ENCODE assay signal across 5 cellular contexts in genomic region chr11:107466275-107466866, GRCh38. TPM values are rescaled to one million over a fixed set of nuclear protein-coding genes. Genes with fewer than 3 reads are reported as not detected.
DNase-seq lines count a peak whose midpoint lies in the region; ATAC-seq, FAIRE-seq and TF ChIP-seq lines count a peak whose summit lies in the region.
"Not testable (repeated sequence)": the region's sequence is repeated elsewhere in the genome, so short reads cannot be mapped to it uniquely, and the experiment has no call there.

No MANE protein-coding gene starts in this region.

- H3K4me1 Mint-ChIP-seq in activated CD4-positive, alpha-beta T cell treated with anti-CD3 and anti-CD28 coated beads, Interleukin-2, amount 10 ng/mL, durations not matched to agents 24 days and 14 days: not testable (repeated sequence)

- not testable (repeated sequence) for H3K9me3 ChIP-seq in HepG2 (ENCODE audit: low read length); trophoblast cell (ENCODE audit: insufficient read depth, low read depth, low read length)

- peak overlapping the region; percentile 20; the same call in 1 of the 2 replicates for H3K9ac ChIP-seq in HepG2 (ENCODE audit: insufficient read depth, low read depth, low read length)
- H3K9ac ChIP-seq in trophoblast cell (ENCODE audit: low read length): not testable (repeated sequence)

- H2BK12ac ChIP-seq in trophoblast cell (ENCODE audit: low read length): not testable (repeated sequence)

- H3K9me3 Mint-ChIP-seq in activated CD4-positive, alpha-beta T cell treated with anti-CD3 and anti-CD28 coated beads, Interleukin-2, amount 10 ng/mL, durations not matched to agents 24 days and 14 days: peaks cover 15% of the 10 kb centered on the region

- in situ Hi-C loops in HepG2 (cut with HindIII; ENCODE audit: extremely low pct_ligation_motif_present, low pct_unique_long_range_greater_than_20kb): not testable (repeated sequence)

- H3K18ac ChIP-seq in trophoblast cell (ENCODE audit: low read length): not testable (repeated sequence)

- not testable (repeated sequence) for H3K14ac ChIP-seq in trophoblast cell (ENCODE audit: low read length)

- peak overlapping the region; percentile 4; the same call in 1 of the 2 replicates for H3K27ac ChIP-seq in C4-2B
- not testable (repeated sequence) for H3K27ac ChIP-seq in HepG2 (ENCODE audit: extremely low read length, insufficient read depth, low read length); trophoblast cell (ENCODE audit: low read depth, low read length)

- not testable (repeated sequence) for H3K4ac ChIP-seq in trophoblast cell (ENCODE audit: low read depth, low read length)

- peak overlapping the region; percentile 24 for H2BK120ac ChIP-seq in trophoblast cell (ENCODE audit: insufficient read depth, low read length, poor library complexity)

- not testable (repeated sequence) for TF ChIP-seq EP300 in HepG2 (IDR thresholded peaks at IDR 0.05; ENCODE audit: low read depth in 2 of 2, low read length in 2 of 2); HepG2 (CRISPR knock-in tag; IDR thresholded peaks at IDR 0.05; ENCODE audit: borderline replicate concordance)

- peak; percentile 99 for ATAC-seq in HepG2

- not testable (repeated sequence) for TF ChIP-seq RAD21 in HepG2 (CRISPR knock-in tag; IDR thresholded peaks at IDR 0.05)

- not testable (repeated sequence) for H4K91ac ChIP-seq in trophoblast cell (ENCODE audit: low read depth, low read length)

- not testable (repeated sequence) for H2AK5ac ChIP-seq in trophoblast cell (ENCODE audit: low read length)

- not testable (repeated sequence) for H3K36me3 Mint-ChIP-seq in activated CD4-positive, alpha-beta T cell treated with anti-CD3 and anti-CD28 coated beads, Interleukin-2, amount 10 ng/mL, durations not matched to agents 24 days and 14 days (ENCODE audit: low read depth)

- not testable (repeated sequence) for H2BK5ac ChIP-seq in trophoblast cell (ENCODE audit: low read depth, low read length, poor library complexity)

- 0 out of 4 replicates have a peak, but pooled peaks of 1 of the 2 experiments have one; percentile 13 for TF ChIP-seq POLR2A in HepG2 (IDR thresholded peaks at IDR 0.05; ENCODE audit: insufficient read depth in 1 of 2, low read depth in 2 of 2, low read length in 2 of 2)

- H3K79me1 ChIP-seq in trophoblast cell (ENCODE audit: low read length): not testable (repeated sequence)

- not testable (repeated sequence) for TF ChIP-seq CTCF in C4-2B (conservative IDR thresholded peaks at IDR 0.05)
- TF ChIP-seq CTCF in HepG2 (CRISPR knock-in tag; IDR thresholded peaks at IDR 0.05): peak; percentile 34; the same call in 1 of the 2 replicates

- H3K23ac ChIP-seq in trophoblast cell (ENCODE audit: low read length): not testable (repeated sequence)

- not testable (repeated sequence) for H3K79me2 ChIP-seq in HepG2 (ENCODE audit: insufficient read depth, low read length); trophoblast cell (ENCODE audit: control insufficient read depth, insufficient read depth, low read length, poor library complexity)

- BruUV-seq in HepG2 (replicated peaks; lab: Mats Ljungman, UMichigan): not testable (repeated sequence)

- H4K8ac ChIP-seq in trophoblast cell (ENCODE audit: low read depth, low read length): not testable (repeated sequence)

- intact Hi-C loops in activated CD4-positive, alpha-beta T cell treated with anti-CD3 and anti-CD28 coated beads, Interleukin-2, amount 10 ng/mL, durations not matched to agents 24 days and 14 days (cut with micrococcal nuclease); HepG2 (cut with micrococcal nuclease; ENCODE audit: unreplicated experiment): not testable (repeated sequence)

- peak overlapping the region; percentile 75 for H3K4me2 ChIP-seq in HepG2 (ENCODE audit: low read depth, low read length)
- not testable (repeated sequence) for H3K4me2 ChIP-seq in trophoblast cell (ENCODE audit: low read length)

- peak overlapping the region; percentile 31 to 54 (median 51); a peak in 5 of 6 replicates for H3K4me3 ChIP-seq in HepG2 (replicated peaks in 1 of 3; ENCODE audit: insufficient read depth in 1 of 3, low read depth in 2 of 3, low read length in 3 of 3)
- not testable (repeated sequence) for H3K4me3 ChIP-seq in trophoblast cell (ENCODE audit: low read depth, low read length)

- not testable (repeated sequence) for H4K20me1 ChIP-seq in HepG2 (ENCODE audit: insufficient read depth, low read length)

- H3K4me1 ChIP-seq in HepG2 (ENCODE audit: insufficient read depth, low read length); trophoblast cell (ENCODE audit: control insufficient read depth in 1 of 2, insufficient read depth in 2 of 2, low read length in 2 of 2): not testable (repeated sequence)

- H3K27me3 ChIP-seq in HepG2 (ENCODE audit: control insufficient read depth in 1 of 2, insufficient read depth in 2 of 2, low read length in 2 of 2); trophoblast cell (ENCODE audit: insufficient read depth, low read length): not testable (repeated sequence)

- WGBS in HepG2 (ENCODE audit: low lambda C conversion rate): no CpG with 5 or more reads among the region's 10 CpGs
- no CpG with 5 or more reads among the region's 10 CpGs for WGBS in trophoblast cell (ENCODE audit: extremely low coverage, insufficient coverage, insufficient read length)

- CTCF ChIA-PET in HepG2 (lab: Yijun Ruan, JAX; ENCODE audit: low intra/inter-chr PET ratio, low total read pairs): not testable (repeated sequence)

- H2AFZ ChIP-seq in HepG2 (ENCODE audit: low read length); trophoblast cell (ENCODE audit: insufficient read depth, low read length, poor library complexity): not testable (repeated sequence)

- H3K27ac Mint-ChIP-seq in activated CD4-positive, alpha-beta T cell treated with anti-CD3 and anti-CD28 coated beads, Interleukin-2, amount 10 ng/mL, durations not matched to agents 24 days and 14 days: not testable (repeated sequence)

- not testable (repeated sequence) for FAIRE-seq in HepG2 (lab: Jason Lieb, UNC)

- H3K4me3 Mint-ChIP-seq in activated CD4-positive, alpha-beta T cell treated with anti-CD3 and anti-CD28 coated beads, Interleukin-2, amount 10 ng/mL, durations not matched to agents 24 days and 14 days: not testable (repeated sequence)

- H4K12ac ChIP-seq in trophoblast cell (ENCODE audit: low read depth, low read length): not testable (repeated sequence)

- not testable (repeated sequence) for H3K36me3 ChIP-seq in HepG2 (replicated peaks in 1 of 2; ENCODE audit: control insufficient read depth in 1 of 2, insufficient read depth in 2 of 2, low read length in 2 of 2); trophoblast cell (ENCODE audit: control insufficient read depth in 1 of 2, insufficient read depth in 2 of 2, low read length in 2 of 2)

- DNase-seq in NCI-H446 treated with DMSO at 0.1 percent for 48 hours (lab: John Stamatoyannopoulos, UW) (peak; percentile 6), HepG2 (ENCODE audit: low spot score) (peak; percentile 12)
- DNase-seq in activated CD4-positive, alpha-beta T cell treated with anti-CD3 and anti-CD28 coated beads, Interleukin-2, amount 10 ng/mL, durations not matched to agents 24 days and 14 days: peak; percentile 24
- not testable (repeated sequence) for DNase-seq in trophoblast cell

- POLR2A ChIA-PET in HepG2 (lab: Yijun Ruan, JAX): interaction anchor here (2.1 kb wide), 1 partner anchor 9 kb away, joined by 10 read pairs; the partner anchor contains the start of gene CWF19L2

- peaks cover 22% of the 10 kb centered on the region for H3K27me3 Mint-ChIP-seq in activated CD4-positive, alpha-beta T cell treated with anti-CD3 and anti-CD28 coated beads, Interleukin-2, amount 10 ng/mL, durations not matched to agents 24 days and 14 days

TF ChIP-seq in HepG2, 621 proteins besides CTCF, POLR2A, EP300 and RAD21 (continues in another document):
- TF ChIP-seq ZNF644 (CRISPR knock-in tag; IDR thresholded peaks at IDR 0.05; ENCODE audit: low read depth): peak; percentile 36; the same call in 1 of the 2 replicates
- 0 out of 2 replicates have a peak, but pooled peaks have one; percentile 37 for TF ChIP-seq MXD3 (CRISPR knock-in tag; IDR thresholded peaks at IDR 0.05)
- TF ChIP-seq NR2F6 (IDR thresholded peaks at IDR 0.05): not testable (repeated sequence)
- TF ChIP-seq NR2F6 (CRISPR knock-in tag; IDR thresholded peaks at IDR 0.05): peak; percentile 21; the same call in 1 of the 2 replicates
- peak; percentile 70 for TF ChIP-seq ZMYM4 (CRISPR knock-in tag; IDR thresholded peaks at IDR 0.05)

RNA-seq across cellular contexts. Expression of gene CWF19L2, which starts 8.7 kb away (rescaled TPM):
- 16.1 and 17.6 TPM in 2 replicates for total RNA-seq in activated CD4-positive, alpha-beta T cell treated with anti-CD3 and anti-CD28 coated beads, Interleukin-2, amount 10 ng/mL, durations not matched to agents 24 days and 14 days
- 18.6 and 24.5 TPM in 2 replicates for total RNA-seq in HepG2 (2016; rRNA removed; fragmentation: Illumina TruSeq; extraction: Trizol)
- 6.6 and 7.8 TPM in 2 replicates for total RNA-seq in HepG2 (2016; cell fraction: cytosol; rRNA removed; fragmentation: Illumina TruSeq; extraction: Trizol; ENCODE audit: low read depth)
- total RNA-seq in HepG2 (2016; cell fraction: insoluble cytoplasmic fraction; rRNA removed; fragmentation: Illumina TruSeq; extraction: Trizol): 19.0 and 24.9 TPM in 2 replicates
- total RNA-seq in HepG2 (2016; cell fraction: membrane; rRNA removed; fragmentation: Illumina TruSeq; extraction: Trizol): 5.0 and 5.3 TPM in 2 replicates
- 42.2 and 43.1 TPM in 2 replicates for total RNA-seq in HepG2 (2016; cell fraction: nucleus; rRNA removed; fragmentation: Illumina TruSeq; extraction: Trizol)
- 1.3 and 2.2 TPM in 2 replicates for polyA plus RNA-seq in HepG2 (2011; rRNA removed)
- 0.58 and 0.88 TPM in 2 replicates for polyA plus RNA-seq in HepG2 (2011; cell fraction: cytosol; rRNA removed)
- polyA plus RNA-seq in HepG2 (2011; cell fraction: nucleus; rRNA removed): 1.2 and 1.4 TPM in 2 replicates
- polyA plus RNA-seq in HepG2 (2012): 3.5 and 5.6 TPM in 2 replicates
- 0.40 and 0.61 TPM in 2 replicates for polyA plus RNA-seq in HepG2 (2016; cell fraction: cytosol; fragmentation: Illumina TruSeq; extraction: Trizol; ENCODE audit: low read depth)
- 13.1 and 14.7 TPM in 2 replicates for polyA plus RNA-seq in HepG2 (2016; cell fraction: insoluble cytoplasmic fraction; fragmentation: Illumina TruSeq; extraction: Trizol; ENCODE audit: low read depth)
- polyA plus RNA-seq in HepG2 (2016; cell fraction: membrane; fragmentation: Illumina TruSeq; extraction: Trizol; ENCODE audit: low read depth): 1.3 and 1.4 TPM in 2 replicates
- 6.3 and 7.3 TPM in 2 replicates for polyA plus RNA-seq in HepG2 (2016; cell fraction: nucleus; fragmentation: Illumina TruSeq; extraction: Trizol; ENCODE audit: insufficient read depth, low read depth)
- polyA minus RNA-seq in HepG2 (2011; rRNA and poly(A)+ RNA removed; ENCODE audit: low replicate concordance): 2.4 and 2.8 TPM in 2 replicates
- polyA minus RNA-seq in HepG2 (2011; cell fraction: cytosol; rRNA and poly(A)+ RNA removed): 2.4 and 3.1 TPM in 2 replicates
- 35.3 and 37.0 TPM in 2 replicates for polyA minus RNA-seq in HepG2 (2011; cell fraction: nucleus; rRNA and poly(A)+ RNA removed)
- polyA plus RNA-seq in trophoblast cell (2013): 9.3 and 9.5 TPM in 2 replicates
